In the genomic region with DNA sequence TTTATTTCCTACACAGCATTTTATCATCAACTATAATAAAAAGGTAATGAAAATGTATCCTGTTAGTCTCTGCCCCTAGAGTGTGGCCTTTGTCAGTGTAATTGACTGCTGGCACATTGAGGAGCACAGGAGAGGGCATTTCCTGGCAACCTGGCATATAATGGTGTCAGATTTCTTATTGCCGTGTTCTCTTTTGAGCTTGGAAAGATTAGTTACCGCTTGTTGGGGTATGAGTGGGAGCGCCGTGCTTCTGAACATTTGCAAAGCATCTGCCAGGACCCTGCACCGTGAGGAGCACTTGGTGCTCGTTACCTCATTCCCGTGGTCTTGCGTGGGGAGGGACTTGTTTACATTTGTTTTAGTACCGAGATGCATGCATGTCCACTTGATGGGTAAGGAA, we compare ENCODE assay signal across 14 cellular contexts.
DNase-seq lines count a peak whose midpoint lies in the region; ATAC-seq lines count a peak whose summit lies in the region.
"Had no signal": no experiment of that assay in that cellular context is flagged by ENCODE, and none has a peak within 500 bp of the region (broad histone marks: within the 10 kb centered on the region; RNA-seq: fewer than 3 reads in every experiment).

No MANE protein-coding gene starts in this region.

- peaks cover 0 to 3% (median 0%) of the 10 kb centered on the region in 8 donors for H3K9me3 Mint-ChIP-seq in CD4-positive, alpha-beta memory T cell
- H3K9me3 Mint-ChIP-seq: activated naive CD4-positive, alpha-beta T cell treated with anti-CD3 and anti-CD28 coated beads, Interleukin-2, amount 10 ng/mL, durations not matched to agents 7 days and 5 days had no signal

- H3K4me1 Mint-ChIP-seq in CD4-positive, alpha-beta memory T cell = no peaks in the 10 kb centered on the region
- H3K4me1 Mint-ChIP-seq: activated naive CD4-positive, alpha-beta T cell treated with anti-CD3 and anti-CD28 coated beads, Interleukin-2, amount 10 ng/mL, durations not matched to agents 7 days and 5 days had no signal

- POLR2A ChIA-PET in CD4-positive, alpha-beta memory T cell (lab: Charles Lee; ENCODE audit: partially characterized antibody) = no interaction called here

- no peak overlapping the region for H3K4me3 Mint-ChIP-seq in CD4-positive, alpha-beta memory T cell
- H3K4me3 Mint-ChIP-seq: activated naive CD4-positive, alpha-beta T cell treated with anti-CD3 and anti-CD28 coated beads, Interleukin-2, amount 10 ng/mL, durations not matched to agents 7 days and 5 days had no signal

- H3K27me3 ChIP-seq in CD4-positive, alpha-beta memory T cell (ENCODE audit: insufficient read depth, low read length) = no peaks in the 10 kb centered on the region

- H3K4me3 ChIP-seq in CD4-positive, alpha-beta memory T cell (ENCODE audit: low read length in 2 of 2) = no peak overlapping the region

- no peaks in the 10 kb centered on the region for H3K4me1 ChIP-seq in CD4-positive, alpha-beta memory T cell (ENCODE audit: insufficient read depth, low read length)

- ATAC-seq in left ventricle myocardium superior = peak; percentile 63
- ATAC-seq in HG03521 (IDR thresholded peaks at IDR 0.05; ENCODE audit: unreplicated experiment) = no peak
- no peak for ATAC-seq in GM19351 (IDR thresholded peaks at IDR 0.05; ENCODE audit: unreplicated experiment)

- no peaks in the 10 kb centered on the region for H3K36me3 Mint-ChIP-seq in CD4-positive, alpha-beta memory T cell
- H3K36me3 Mint-ChIP-seq: activated naive CD4-positive, alpha-beta T cell treated with anti-CD3 and anti-CD28 coated beads, Interleukin-2, amount 10 ng/mL, durations not matched to agents 7 days and 5 days had no signal

- H3K36me3 ChIP-seq in CD4-positive, alpha-beta memory T cell (ENCODE audit: insufficient read depth, low read length) = no peaks in the 10 kb centered on the region

- H3K27me3 Mint-ChIP-seq in CD4-positive, alpha-beta memory T cell = no peaks in the 10 kb centered on the region
- H3K27me3 Mint-ChIP-seq: activated naive CD4-positive, alpha-beta T cell treated with anti-CD3 and anti-CD28 coated beads, Interleukin-2, amount 10 ng/mL, durations not matched to agents 7 days and 5 days had no signal

- intact Hi-C loops in left ventricle myocardium superior (cut with micrococcal nuclease) = no loop called here
- intact Hi-C loops in CD4-positive, alpha-beta memory T cell (cut with micrococcal nuclease) = no loop called here

- no peaks in the 10 kb centered on the region for H3K9me3 ChIP-seq in CD4-positive, alpha-beta memory T cell (ENCODE audit: control insufficient read depth in 1 of 2, low read length in 2 of 2)

- peak overlapping the region in 1 of 7 donors; percentile 3 for H3K27ac Mint-ChIP-seq in CD4-positive, alpha-beta memory T cell
- H3K27ac Mint-ChIP-seq: activated naive CD4-positive, alpha-beta T cell treated with anti-CD3 and anti-CD28 coated beads, Interleukin-2, amount 10 ng/mL, durations not matched to agents 7 days and 5 days had no signal

- H3K27ac ChIP-seq in CD4-positive, alpha-beta memory T cell (ENCODE audit: low read depth, low read length) = no peak overlapping the region

- CTCF ChIA-PET in CD4-positive, alpha-beta memory T cell (lab: Charles Lee; ENCODE audit: partially characterized antibody) = no interaction called here

- DNase-seq in COR-L47 (lab: John Stamatoyannopoulos, UW) (peak; percentile 7), NCI-H1092 (lab: John Stamatoyannopoulos, UW) (peak; percentile 74), NCI-H524 treated with DMSO at 0.1 percent for 48 hours (lab: John Stamatoyannopoulos, UW) (peak; percentile 86), left ventricle myocardium superior (no peak)
- DNase-seq in stimulated activated CD8-positive, alpha-beta memory T cell treated with anti-CD3 and anti-CD28 coated beads, Interleukin-4, amount 100 ng/mL, for 48 hours = no peak
- no peak for DNase-seq in CD4-positive, alpha-beta memory T cell
- DNase-seq: activated naive CD4-positive, alpha-beta T cell treated with anti-CD3 and anti-CD28 coated beads, Interleukin-2, amount 10 ng/mL, durations not matched to agents 7 days and 5 days; caudate nucleus; GOT3; SHP77; stimulated activated CD4-positive, alpha-beta T cell treated with anti-CD3 and anti-CD28 coated beads, Interleukin-4, amount 100 ng/mL, for 4 hours; stimulated activated naive CD4-positive, alpha-beta T cell treated with Interleukin-2 at 50 U/mL for 16 hours had no signal

Comparison
In these comparisons a context has a peak if more than half of its experiments do, and no peak if none do; other contexts are left out.
1. DNase-seq: peak in COR-L47 (single experiment), NCI-H1092 (single experiment) and NCI-H524 treated with DMSO at 0.1 percent for 48 hours (single experiment); none in left ventricle myocardium superior (single experiment), stimulated activated CD8-positive, alpha-beta memory T cell treated with anti-CD3 and anti-CD28 coated beads, Interleukin-4, amount 100 ng/mL, for 48 hours (single experiment) and CD4-positive, alpha-beta memory T cell (0 of 5).